6 cellular contexts compared by ENCODE assay signal in genomic region chr9:89764217-89764616, GRCh38.
"Had no signal": no experiment of that assay in that cellular context is flagged by ENCODE, and none has a peak within 500 bp of the region (broad histone marks: within the 10 kb centered on the region; RNA-seq: fewer than 3 reads in every experiment).

No MANE protein-coding gene starts in this region.

- H3K9me3 Mint-ChIP-seq: GM23338, H9, IgD-negative memory B cell had no signal

- H3K27ac Mint-ChIP-seq: GM23338, H9, IgD-negative memory B cell had no signal

- ATAC-seq: GM23338, HepG2 had no signal

- H3K36me3 Mint-ChIP-seq: IgD-negative memory B cell had no signal

- H3K4me3 Mint-ChIP-seq: GM23338, H9, IgD-negative memory B cell had no signal

- DNase-seq: H9, HCEC 1CT had no signal

- H3K4me1 Mint-ChIP-seq: GM23338, H9 had no signal

- H3K4me3 ChIP-seq: GM23338 had no signal

- H3K27ac ChIP-seq: HL-60 had no signal
